ENCODE assay signal across 1 cellular context in the genomic region with DNA sequence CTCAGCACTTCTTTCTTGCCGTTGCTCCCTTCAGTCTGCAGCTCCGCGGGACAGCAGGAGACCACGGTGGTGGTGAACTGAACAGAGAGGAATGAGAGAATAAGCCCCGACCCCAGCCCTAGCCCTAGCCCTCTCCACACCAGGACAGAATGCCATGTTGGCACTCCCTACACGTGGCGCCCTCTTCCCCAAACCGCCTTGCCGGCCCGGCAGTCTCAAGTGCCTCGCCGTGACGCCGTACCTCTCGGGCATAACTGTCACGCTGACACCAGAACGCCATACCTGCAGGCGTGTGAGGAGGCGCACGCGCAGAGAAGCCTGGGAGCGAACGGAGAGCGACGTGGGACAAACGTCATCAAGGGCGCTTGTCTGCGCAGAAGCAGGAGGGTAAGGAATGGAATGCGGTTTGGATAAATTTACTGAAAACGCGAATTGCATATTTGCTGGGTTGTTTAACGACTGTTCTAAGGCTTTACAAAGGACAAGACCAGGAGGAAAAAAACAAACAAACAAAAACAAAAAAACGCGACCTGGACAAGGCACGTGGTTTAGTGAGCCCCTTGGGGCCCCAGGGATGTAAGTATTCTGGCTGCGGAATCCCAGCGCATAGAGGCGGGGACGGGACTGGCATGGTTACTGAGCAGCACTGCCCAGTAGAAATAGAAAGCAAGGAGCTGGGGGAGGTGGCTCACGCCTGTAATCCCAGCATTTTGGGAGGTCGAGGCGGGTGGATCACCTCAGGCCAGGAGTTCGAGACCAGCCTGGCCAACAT.
TF ChIP-seq lines count a peak whose summit lies in the region.

A gene with protein sequence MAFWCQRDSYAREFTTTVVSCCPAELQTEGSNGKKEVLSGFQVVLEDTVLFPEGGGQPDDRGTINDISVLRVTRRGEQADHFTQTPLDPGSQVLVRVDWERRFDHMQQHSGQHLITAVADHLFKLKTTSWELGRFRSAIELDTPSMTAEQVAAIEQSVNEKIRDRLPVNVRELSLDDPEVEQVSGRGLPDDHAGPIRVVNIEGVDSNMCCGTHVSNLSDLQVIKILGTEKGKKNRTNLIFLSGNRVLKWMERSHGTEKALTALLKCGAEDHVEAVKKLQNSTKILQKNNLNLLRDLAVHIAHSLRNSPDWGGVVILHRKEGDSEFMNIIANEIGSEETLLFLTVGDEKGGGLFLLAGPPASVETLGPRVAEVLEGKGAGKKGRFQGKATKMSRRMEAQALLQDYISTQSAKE (minus strand): TSS at position 294 of the 772 bp plus-strand sequence. CDS start 14 bp downstream, at position 280.

TF ChIP-seq in HepG2, 621 proteins besides CTCF, POLR2A, EP300 and RAD21 (continued from another document and continues in another):
- TF ChIP-seq RFXANK (CRISPR knock-in tag; IDR thresholded peaks at IDR 0.05) (no peak), ZNF292 (CRISPR knock-in tag; IDR thresholded peaks at IDR 0.05; ENCODE audit: borderline replicate concordance, low read depth) (no peak), ZNF557 (CRISPR knock-in tag; IDR thresholded peaks at IDR 0.05) (no peak), ARNT (IDR thresholded peaks at IDR 0.05) (no peak), SETDB1 (CRISPR knock-in tag; IDR thresholded peaks at IDR 0.05; ENCODE audit: borderline replicate concordance) (no peak), POLR2AphosphoS5 (IDR thresholded peaks at IDR 0.05; ENCODE audit: low read depth, low read length) (peak; percentile 87), NFRKB (IDR thresholded peaks at IDR 0.05) (no peak), PHF21A (CRISPR knock-in tag; IDR thresholded peaks at IDR 0.05) (no peak), NFYB (CRISPR knock-in tag; IDR thresholded peaks at IDR 0.05) (no peak), CREM (IDR thresholded peaks at IDR 0.05) (peak; percentile 68), CREM (CRISPR knock-in tag; IDR thresholded peaks at IDR 0.05) (no peak), ZNF569 (CRISPR knock-in tag; IDR thresholded peaks at IDR 0.05; ENCODE audit: borderline replicate concordance) (no peak), ZNF567 (CRISPR knock-in tag; IDR thresholded peaks at IDR 0.05; ENCODE audit: borderline replicate concordance) (no peak), ZNF333 (CRISPR knock-in tag; IDR thresholded peaks at IDR 0.05; ENCODE audit: borderline replicate concordance) (no peak), ZNF10 (CRISPR knock-in tag; IDR thresholded peaks at IDR 0.05; ENCODE audit: borderline replicate concordance, low read depth) (no peak), ZSCAN21 (CRISPR knock-in tag; IDR thresholded peaks at IDR 0.05; ENCODE audit: borderline replicate concordance) (no peak; the same call in 1 of the 2 replicates), SAP130 (CRISPR knock-in tag; IDR thresholded peaks at IDR 0.05; ENCODE audit: low read depth) (peak; percentile 77), EZH2 (conservative IDR thresholded peaks at IDR 0.05; ENCODE audit: low read depth, low read length) (no peak), SALL2 (CRISPR knock-in tag; IDR thresholded peaks at IDR 0.05) (0 out of 2 replicates have a peak, but pooled peaks have one; percentile 38), ZNF580 (CRISPR knock-in tag; IDR thresholded peaks at IDR 0.05; ENCODE audit: borderline replicate concordance, low read depth) (peak; percentile 46; the same call in 1 of the 2 replicates), ZNF274 (CRISPR knock-in tag; IDR thresholded peaks at IDR 0.05) (peak; percentile 72; the same call in 1 of the 2 replicates), GATAD2A (CRISPR knock-in tag; IDR thresholded peaks at IDR 0.05) (peak; percentile 33), KMT2B (CRISPR knock-in tag; IDR thresholded peaks at IDR 0.05) (peak; percentile 30; the same call in 1 of the 2 replicates), ZNF547 (CRISPR knock-in tag; IDR thresholded peaks at IDR 0.05) (no peak), TARDBP (CRISPR knock-in tag; IDR thresholded peaks at IDR 0.05) (peak; percentile 31; the same call in 1 of the 2 replicates), RBFOX2 (IDR thresholded peaks at IDR 0.05; ENCODE audit: low read depth, low read length) (peak; percentile 65), GRHL1 (CRISPR knock-in tag; conservative IDR thresholded peaks at IDR 0.05) (no peak), MAX (IDR thresholded peaks at IDR 0.05) (peak; percentile 89), ZNF318 (CRISPR knock-in tag; IDR thresholded peaks at IDR 0.05) (no peak), ZBTB44 (CRISPR knock-in tag; IDR thresholded peaks at IDR 0.05) (no peak)
- TF ChIP-seq, protein P1, sequence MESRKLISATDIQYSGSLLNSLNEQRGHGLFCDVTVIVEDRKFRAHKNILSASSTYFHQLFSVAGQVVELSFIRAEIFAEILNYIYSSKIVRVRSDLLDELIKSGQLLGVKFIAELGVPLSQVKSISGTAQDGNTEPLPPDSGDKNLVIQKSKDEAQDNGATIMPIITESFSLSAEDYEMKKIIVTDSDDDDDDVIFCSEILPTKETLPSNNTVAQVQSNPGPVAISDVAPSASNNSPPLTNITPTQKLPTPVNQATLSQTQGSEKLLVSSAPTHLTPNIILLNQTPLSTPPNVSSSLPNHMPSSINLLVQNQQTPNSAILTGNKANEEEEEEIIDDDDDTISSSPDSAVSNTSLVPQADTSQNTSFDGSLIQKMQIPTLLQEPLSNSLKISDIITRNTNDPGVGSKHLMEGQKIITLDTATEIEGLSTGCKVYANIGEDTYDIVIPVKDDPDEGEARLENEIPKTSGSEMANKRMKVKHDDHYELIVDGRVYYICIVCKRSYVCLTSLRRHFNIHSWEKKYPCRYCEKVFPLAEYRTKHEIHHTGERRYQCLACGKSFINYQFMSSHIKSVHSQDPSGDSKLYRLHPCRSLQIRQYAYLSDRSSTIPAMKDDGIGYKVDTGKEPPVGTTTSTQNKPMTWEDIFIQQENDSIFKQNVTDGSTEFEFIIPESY (CRISPR knock-in tag; IDR thresholded peaks at IDR 0.05) = no peak
- TF ChIP-seq, protein P2, sequence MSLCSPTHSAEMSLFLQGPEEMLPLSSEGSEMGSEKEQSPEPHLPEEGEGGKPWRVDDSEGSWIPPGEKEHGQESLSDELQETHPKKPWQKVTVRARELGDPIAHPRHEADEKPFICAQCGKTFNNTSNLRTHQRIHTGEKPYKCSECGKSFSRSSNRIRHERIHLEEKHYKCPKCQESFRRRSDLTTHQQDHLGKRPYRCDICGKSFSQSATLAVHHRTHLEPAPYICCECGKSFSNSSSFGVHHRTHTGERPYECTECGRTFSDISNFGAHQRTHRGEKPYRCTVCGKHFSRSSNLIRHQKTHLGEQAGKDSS (CRISPR knock-in tag; IDR thresholded peaks at IDR 0.05; ENCODE audit: borderline replicate concordance, low read depth) = peak; percentile 76; the same call in 1 of the 2 replicates
- TF ChIP-seq, protein P3, sequence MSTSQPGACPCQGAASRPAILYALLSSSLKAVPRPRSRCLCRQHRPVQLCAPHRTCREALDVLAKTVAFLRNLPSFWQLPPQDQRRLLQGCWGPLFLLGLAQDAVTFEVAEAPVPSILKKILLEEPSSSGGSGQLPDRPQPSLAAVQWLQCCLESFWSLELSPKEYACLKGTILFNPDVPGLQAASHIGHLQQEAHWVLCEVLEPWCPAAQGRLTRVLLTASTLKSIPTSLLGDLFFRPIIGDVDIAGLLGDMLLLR (CRISPR knock-in tag; IDR thresholded peaks at IDR 0.05) = peak; percentile 58; the same call in 1 of the 2 replicates
